Comparison of ENCODE assay signal across 17 cellular contexts in the genomic region with DNA sequence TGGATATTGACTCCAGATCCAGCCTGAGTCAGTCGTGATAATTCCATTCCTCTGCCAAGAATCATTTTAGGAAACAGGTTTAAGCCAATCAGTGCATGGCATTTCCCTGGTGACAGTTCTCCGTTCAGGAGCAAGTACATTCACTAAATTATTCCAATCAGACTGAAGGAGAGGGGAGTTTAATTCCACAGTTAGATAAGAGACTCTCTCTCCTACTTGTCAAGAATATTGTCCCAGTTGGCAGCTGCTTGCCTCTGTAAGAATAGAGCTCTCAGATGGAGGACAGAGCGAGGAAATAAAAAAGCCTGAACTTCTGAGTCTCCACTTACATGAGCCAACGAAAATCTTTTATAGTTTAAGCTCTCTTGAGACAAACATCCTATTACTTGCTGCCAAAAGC. TPM values are rescaled to one million over a fixed set of nuclear protein-coding genes. Genes with fewer than 3 reads are reported as not detected.
DNase-seq lines count a peak whose midpoint lies in the region; ATAC-seq and TF ChIP-seq lines count a peak whose summit lies in the region.
"Had no signal": no experiment of that assay in that cellular context is flagged by ENCODE, and none has a peak within 500 bp of the region (broad histone marks: within the 10 kb centered on the region; RNA-seq: fewer than 3 reads in every experiment).

No MANE protein-coding gene starts in this region.

- no peaks in the 10 kb centered on the region for H3K36me3 ChIP-seq in thoracic aorta
- H3K36me3 ChIP-seq: MG63 had no signal

- peak; percentile 34 for ATAC-seq in left ventricle myocardium superior
- ATAC-seq in thoracic aorta (ENCODE audit: insufficient number of reproducible peaks, low FRiP score, low read depth), result no peak
- ATAC-seq in left lobe of liver, result no peak
- ATAC-seq: A549, HepG2 had no signal

- H3K9me3 ChIP-seq in thoracic aorta, result no peaks in the 10 kb centered on the region
- H3K9me3 ChIP-seq: A549, MG63 had no signal

- peak overlapping the region; percentile 6 for H3K4me3 ChIP-seq in thoracic aorta
- H3K4me3 ChIP-seq: A549, MG63 had no signal

- DNase-seq in left ventricle myocardium superior (no peak), cardiac septum (ENCODE audit: low spot score) (no peak), NCI-H82 treated with DMSO at 0.1 percent for 48 hours (lab: John Stamatoyannopoulos, UW; ENCODE audit: unreplicated experiment) (peak; percentile 62), left kidney (ENCODE audit: low read depth, low spot score) (peak; percentile 36), thoracic aorta (ENCODE audit: low spot score) (no peak), left lobe of liver (ENCODE audit: low spot score) (no peak), NCI-H2171 treated with DMSO at 0.1 percent for 48 hours (lab: John Stamatoyannopoulos, UW) (no peak)
- DNase-seq in activated CD4-positive, alpha-beta T cell treated with anti-CD3 and anti-CD28 coated beads, Interleukin-2, amount 10 ng/mL, durations not matched to agents 24 days and 14 days, result no peak
- DNase-seq: DMS 273 treated with DMSO at 0.1 percent for 48 hours, MG63, NCI-H1105, NCI-H1694, NCI-H446, NCI-H748 treated with DMSO at 0.1 percent for 48 hours had no signal

- H3K4me3 Mint-ChIP-seq in activated CD4-positive, alpha-beta T cell treated with anti-CD3 and anti-CD28 coated beads, Interleukin-2, amount 10 ng/mL, durations not matched to agents 24 days and 14 days, result no peak overlapping the region

- H3K27ac Mint-ChIP-seq in activated CD4-positive, alpha-beta T cell treated with anti-CD3 and anti-CD28 coated beads, Interleukin-2, amount 10 ng/mL, durations not matched to agents 24 days and 14 days, result no peak overlapping the region

- TF ChIP-seq CTCF in thoracic aorta (IDR thresholded peaks at IDR 0.05), result no peak

- H3K4me1 ChIP-seq in thoracic aorta (ENCODE audit: control insufficient read depth in 1 of 2, low read depth in 2 of 2), result peaks cover 9 to 17% of the 10 kb centered on the region in 2 donors
- H3K4me1 ChIP-seq: A549 had no signal

- H3K4me1 Mint-ChIP-seq in activated CD4-positive, alpha-beta T cell treated with anti-CD3 and anti-CD28 coated beads, Interleukin-2, amount 10 ng/mL, durations not matched to agents 24 days and 14 days, result peaks cover 20% of the 10 kb centered on the region

- H3K27ac ChIP-seq in thoracic aorta, result no peak overlapping the region
- H3K27ac ChIP-seq: A549, C4-2B had no signal

- peaks cover 1% of the 10 kb centered on the region for H3K36me3 Mint-ChIP-seq in activated CD4-positive, alpha-beta T cell treated with anti-CD3 and anti-CD28 coated beads, Interleukin-2, amount 10 ng/mL, durations not matched to agents 24 days and 14 days (ENCODE audit: low read depth)

- intact Hi-C loops in left ventricle myocardium superior (cut with micrococcal nuclease), result no loop called here
- intact Hi-C loops in cardiac septum (cut with DNase I), result no loop called here
- intact Hi-C loops in activated CD4-positive, alpha-beta T cell treated with anti-CD3 and anti-CD28 coated beads, Interleukin-2, amount 10 ng/mL, durations not matched to agents 24 days and 14 days (cut with micrococcal nuclease), result no loop called here

- peaks cover 57% of the 10 kb centered on the region for H3K27me3 Mint-ChIP-seq in activated CD4-positive, alpha-beta T cell treated with anti-CD3 and anti-CD28 coated beads, Interleukin-2, amount 10 ng/mL, durations not matched to agents 24 days and 14 days

- peaks cover 13% of the 10 kb centered on the region for H3K9me3 Mint-ChIP-seq in activated CD4-positive, alpha-beta T cell treated with anti-CD3 and anti-CD28 coated beads, Interleukin-2, amount 10 ng/mL, durations not matched to agents 24 days and 14 days

- H3K27me3 ChIP-seq in thoracic aorta (replicated peaks; ENCODE audit: insufficient read depth), result no peaks in the 10 kb centered on the region

RNA-seq across cellular contexts. Expression of a gene that starts 18.7 kb away (rescaled TPM):
- total RNA-seq in left ventricle myocardium superior, result 4.4 TPM
- total RNA-seq in cardiac septum, result 3.8 TPM
- 10 to 100 TPM; 23.0 to 37.7 TPM for total RNA-seq in thoracic aorta
- 19.7 TPM for total RNA-seq in left lobe of liver
- 0.51 and 0.69 TPM in 2 replicates for total RNA-seq in activated CD4-positive, alpha-beta T cell treated with anti-CD3 and anti-CD28 coated beads, Interleukin-2, amount 10 ng/mL, durations not matched to agents 24 days and 14 days

Comparison
In these comparisons a context has a peak if more than half of its experiments do, and no peak if none do; other contexts are left out.
1. DNase-seq: peak in NCI-H82 treated with DMSO at 0.1 percent for 48 hours (single experiment) and left kidney (single experiment); none in left ventricle myocardium superior (single experiment), cardiac septum (single experiment), thoracic aorta (single experiment), left lobe of liver (single experiment), NCI-H2171 treated with DMSO at 0.1 percent for 48 hours (single experiment) and activated CD4-positive, alpha-beta T cell treated with anti-CD3 and anti-CD28 coated beads, Interleukin-2, amount 10 ng/mL, durations not matched to agents 24 days and 14 days (single experiment).